In genomic region chr12:120539303-120539702, GRCh38 we compare ENCODE assay signal across 9 cellular contexts. TPM values are rescaled to one million over a fixed set of nuclear protein-coding genes. Genes with fewer than 3 reads are reported as not detected.
DNase-seq lines count a peak whose midpoint lies in the region; TF ChIP-seq lines count a peak whose summit lies in the region.
"Had no signal": no experiment of that assay in that cellular context is flagged by ENCODE, and none has a peak within 500 bp of the region (broad histone marks: within the 10 kb centered on the region; RNA-seq: fewer than 3 reads in every experiment).

No MANE protein-coding gene starts in this region.

- TF ChIP-seq CTCF in MM.1S (IDR thresholded peaks at IDR 0.05; ENCODE audit: low read length): no peak
- TF ChIP-seq CTCF in cardiac fibroblast (IDR thresholded peaks at IDR 0.05; ENCODE audit: low read depth, low read length): no peak

- no peaks in the 10 kb centered on the region for H3K79me1 ChIP-seq in mesenchymal stem cell (replicated peaks; ENCODE audit: low read length, poor library complexity, severe bottlenecking)

- no peak overlapping the region for H2BK15ac ChIP-seq in mesenchymal stem cell (ENCODE audit: low read depth, poor library complexity, severe bottlenecking)

- DNase-seq in AG08395 (ENCODE audit: low spot score): peak; percentile 28
- DNase-seq in MM.1S: peak; percentile 81
- peak; percentile 38 to 54 for DNase-seq in cardiac fibroblast (ENCODE audit: low read depth in 2 of 2)
- DNase-seq in mesenchymal stem cell: peak; percentile 28
- DNase-seq in NCI-H1105 (lab: John Stamatoyannopoulos, UW): no peak
- no peak for DNase-seq in foreskin melanocyte
- no peak for DNase-seq in caudate nucleus (lab: John Stamatoyannopoulos, UW)
- no peak for DNase-seq in NCI-H2107 treated with DMSO at 0.1 percent for 48 hours (lab: John Stamatoyannopoulos, UW; ENCODE audit: unreplicated experiment)
- DNase-seq: NK-92 treated with Interleukin-12 subunit alpha and Interleukin-12 subunit beta, amount 100 ng/mL, for 24 hours had no signal

- peaks cover 11% of the 10 kb centered on the region for H3K4me1 ChIP-seq in MM.1S (ENCODE audit: low read length)
- peaks cover 21% of the 10 kb centered on the region for H3K4me1 ChIP-seq in mesenchymal stem cell (ENCODE audit: control insufficient read depth, insufficient read depth, low read depth, low read length)

- H3K4me2 ChIP-seq in MM.1S (ENCODE audit: low read depth, low read length): peak overlapping the region; percentile 88
- no peak overlapping the region for H3K4me2 ChIP-seq in mesenchymal stem cell (ENCODE audit: low read length, poor library complexity, severe bottlenecking)

- H3K79me2 ChIP-seq in MM.1S (ENCODE audit: low read length): peaks cover 99% of the 10 kb centered on the region

- H4K91ac ChIP-seq in mesenchymal stem cell (ENCODE audit: low read length): no peak overlapping the region

- no peaks in the 10 kb centered on the region for H3K9me3 ChIP-seq in MM.1S (replicated peaks; ENCODE audit: insufficient read depth, low read length)
- no peaks in the 10 kb centered on the region for H3K9me3 ChIP-seq in mesenchymal stem cell (ENCODE audit: control insufficient read depth, low read length)

- no peak overlapping the region for H3K4ac ChIP-seq in mesenchymal stem cell (ENCODE audit: low read depth in 1 of 2, low read length in 2 of 2)

- 82% methylated on average over 1 of the region's 1 CpG for WGBS in mesenchymal stem cell

- no peak overlapping the region for H4K8ac ChIP-seq in mesenchymal stem cell (ENCODE audit: low read length)

- H3K27me3 ChIP-seq in MM.1S (replicated peaks; ENCODE audit: insufficient read depth, low read length) (no peaks in the 10 kb centered on the region), mesenchymal stem cell (ENCODE audit: control insufficient read depth in 1 of 2, insufficient read depth in 1 of 2, low read length in 2 of 2) (no peaks in the 10 kb centered on the region)

- H3K14ac ChIP-seq in mesenchymal stem cell (ENCODE audit: low read length in 2 of 2): no peak overlapping the region

- H3K9me2 ChIP-seq in MM.1S (replicated peaks; ENCODE audit: insufficient read depth, low read length): no peaks in the 10 kb centered on the region

- peaks cover 46% of the 10 kb centered on the region for H3F3A ChIP-seq in MM.1S (ENCODE audit: insufficient read depth, low read length)

- H3K27ac ChIP-seq in MM.1S (ENCODE audit: low read length) (peak overlapping the region; percentile 92), mesenchymal stem cell (ENCODE audit: low read length, poor library complexity, severe bottlenecking) (peak overlapping the region; percentile 14), caudate nucleus (ENCODE audit: low read depth, low read length) (no peak overlapping the region)

- H3K9ac ChIP-seq in MM.1S (ENCODE audit: low read length): peak overlapping the region; percentile 60
- peak overlapping the region; percentile 67 for H3K9ac ChIP-seq in mesenchymal stem cell (ENCODE audit: low read length)

- no peak overlapping the region for H2BK120ac ChIP-seq in mesenchymal stem cell (ENCODE audit: low read depth, low read length)

- H2AFZ ChIP-seq in MM.1S (ENCODE audit: low read length): no peak overlapping the region
- no peak overlapping the region for H2AFZ ChIP-seq in mesenchymal stem cell (ENCODE audit: low read depth, low read length)

- H2BK12ac ChIP-seq in mesenchymal stem cell (ENCODE audit: low read length in 2 of 2): no peak overlapping the region

- H3K18ac ChIP-seq in mesenchymal stem cell (ENCODE audit: low read depth in 1 of 2, low read length in 2 of 2): no peak overlapping the region

- no peak overlapping the region for H2AK5ac ChIP-seq in mesenchymal stem cell (ENCODE audit: low read length, severe bottlenecking)

- no peak overlapping the region for H2BK5ac ChIP-seq in mesenchymal stem cell (ENCODE audit: low read depth, low read length, poor library complexity, severe bottlenecking)

- H3K4me3 ChIP-seq in MM.1S (ENCODE audit: low read length): peak overlapping the region; percentile 31; the same call in 1 of the 2 replicates
- H3K4me3 ChIP-seq in cardiac fibroblast (replicated peaks in 1 of 2; ENCODE audit: low read depth in 2 of 2, low read length in 2 of 2): no peak overlapping the region
- H3K4me3 ChIP-seq in mesenchymal stem cell (ENCODE audit: insufficient read depth in 1 of 2, low read depth in 1 of 2, low read length in 2 of 2): no peak overlapping the region

- H4K20me1 ChIP-seq in MM.1S (ENCODE audit: insufficient read depth, low read length): no peaks in the 10 kb centered on the region

- no peak overlapping the region for H3K23ac ChIP-seq in mesenchymal stem cell (ENCODE audit: low read length in 2 of 2)

- H3K36me3 ChIP-seq in MM.1S (replicated peaks; ENCODE audit: insufficient read depth, low read length) (no peaks in the 10 kb centered on the region), mesenchymal stem cell (ENCODE audit: control insufficient read depth in 1 of 2, insufficient read depth in 2 of 2, low read depth in 1 of 2, low read length in 2 of 2) (peaks cover 11 to 15% of the 10 kb centered on the region in 2 experiments)

RNA-seq across cellular contexts. Expression of gene RNF10, which starts 5.1 kb away (rescaled TPM):
- polyA plus RNA-seq in mesenchymal stem cell (2013, experiment 1 of 2): 124 TPM
- 131 TPM for polyA plus RNA-seq in mesenchymal stem cell (2013, experiment 2 of 2)

RNA-seq across cellular contexts. Expression of gene COQ5, which starts 10.3 kb away (rescaled TPM):
- polyA plus RNA-seq in mesenchymal stem cell (2013, experiment 1 of 2): 22.0 TPM
- polyA plus RNA-seq in mesenchymal stem cell (2013, experiment 2 of 2): 21.3 TPM

RNA-seq across cellular contexts. Expression of gene POP5, which starts 41.9 kb away (rescaled TPM):
- polyA plus RNA-seq in mesenchymal stem cell (2013, experiment 1 of 2): 33.8 TPM
- 34.1 TPM for polyA plus RNA-seq in mesenchymal stem cell (2013, experiment 2 of 2)

RNA-seq across cellular contexts. Expression of gene DYNLL1, which starts 43.4 kb away (rescaled TPM):
- polyA plus RNA-seq in mesenchymal stem cell (2013, experiment 1 of 2): 419 TPM
- polyA plus RNA-seq in mesenchymal stem cell (2013, experiment 2 of 2): 417 TPM

Comparison
In these comparisons a context has a peak if more than half of its experiments do, and no peak if none do; other contexts are left out.
1. DNase-seq: peak in AG08395 (single experiment), MM.1S (single experiment), cardiac fibroblast (2 of 2) and mesenchymal stem cell (single experiment); none in NCI-H1105 (single experiment), foreskin melanocyte (single experiment), caudate nucleus (0 of 61) and NCI-H2107 treated with DMSO at 0.1 percent for 48 hours (single experiment).